ENCODE assay signal across 1 cellular context in genomic region chr1:31936278-31936965, GRCh38.
TF ChIP-seq lines count a peak whose summit lies in the region.

No MANE protein-coding gene starts in this region.

TF ChIP-seq in GM12878, 131 proteins besides CTCF, POLR2A, EP300 and RAD21 (continues in another document):
- no peak for TF ChIP-seq HDAC6 (IDR thresholded peaks at IDR 0.05; ENCODE audit: unreplicated experiment)
- TF ChIP-seq RB1 (IDR thresholded peaks at IDR 0.05; ENCODE audit: borderline replicate concordance), result no peak
- no peak for TF ChIP-seq BCL11A (IDR thresholded peaks at IDR 0.05; ENCODE audit: low read depth, low read length)
- TF ChIP-seq EZH2 (IDR thresholded peaks at IDR 0.05; ENCODE audit: borderline replicate concordance, control insufficient read depth, low read depth, low read length), result no peak
- no peak for TF ChIP-seq ZBTB4 (CRISPR knock-in tag; IDR thresholded peaks at IDR 0.05)
- no peak for TF ChIP-seq CREB1 (IDR thresholded peaks at IDR 0.05; ENCODE audit: low read depth)
- TF ChIP-seq CHD1 (IDR thresholded peaks at IDR 0.05; ENCODE audit: low read depth, low read length), result 0 out of 2 replicates have a peak, but pooled peaks have one; percentile 12
- TF ChIP-seq PAX5 (IDR thresholded peaks at IDR 0.05; ENCODE audit: borderline replicate concordance, low read depth, low read length), result 0 out of 2 replicates have a peak, but pooled peaks have one; percentile 35
- no peak for TF ChIP-seq ZNF274 (IDR thresholded peaks at IDR 0.05; ENCODE audit: insufficient read depth, insufficient read length)
- no peak for TF ChIP-seq PAX8 (IDR thresholded peaks at IDR 0.05)
- no peak for TF ChIP-seq MYB (IDR thresholded peaks at IDR 0.05; ENCODE audit: borderline replicate concordance, low read depth, low read length)
- no peak for TF ChIP-seq POLR2AphosphoS2 (IDR thresholded peaks at IDR 0.05; ENCODE audit: low read depth, low read length)
- no peak for TF ChIP-seq TBL1XR1 (IDR thresholded peaks at IDR 0.05; ENCODE audit: low read depth, low read length)
- 0 out of 2 replicates have a peak, but pooled peaks have one; percentile 7 for TF ChIP-seq YY1 (IDR thresholded peaks at IDR 0.05; ENCODE audit: low read depth, low read length)
- TF ChIP-seq TAF1 (IDR thresholded peaks at IDR 0.05; ENCODE audit: borderline replicate concordance, low read depth, low read length), result peak; percentile 35; the same call in 1 of the 2 replicates
- peak; percentile 42; the same call in 1 of the 2 replicates for TF ChIP-seq SIN3A (IDR thresholded peaks at IDR 0.05; ENCODE audit: low read depth, low read length)
- no peak for TF ChIP-seq CBFB (IDR thresholded peaks at IDR 0.05; ENCODE audit: low read depth)
- no peak for TF ChIP-seq CUX1 (IDR thresholded peaks at IDR 0.05; ENCODE audit: insufficient replicate concordance, low read depth, low read length)
- TF ChIP-seq EED (IDR thresholded peaks at IDR 0.05; ENCODE audit: low read depth), result 0 out of 2 replicates have a peak, but pooled peaks have one; percentile 32
- 0 out of 2 replicates have a peak, but pooled peaks have one; percentile 56 for TF ChIP-seq CHD4 (IDR thresholded peaks at IDR 0.05)
- TF ChIP-seq MTA2 (IDR thresholded peaks at IDR 0.05; ENCODE audit: low read depth), result no peak
- no peak for TF ChIP-seq ZNF207 (IDR thresholded peaks at IDR 0.05; ENCODE audit: borderline replicate concordance)
- TF ChIP-seq CHD2 (IDR thresholded peaks at IDR 0.05; ENCODE audit: borderline replicate concordance, low read depth, low read length), result no peak
- TF ChIP-seq NR2C1 (IDR thresholded peaks at IDR 0.05), result no peak
- TF ChIP-seq SIX5 (IDR thresholded peaks at IDR 0.05; ENCODE audit: low read depth, low read length, severe bottlenecking), result no peak
- no peak for TF ChIP-seq ZBED1 (IDR thresholded peaks at IDR 0.05; ENCODE audit: borderline replicate concordance)
- no peak for TF ChIP-seq CEBPB (IDR thresholded peaks at IDR 0.05; ENCODE audit: borderline replicate concordance in 1 of 2, low read depth in 2 of 2, low read length in 2 of 2)
- TF ChIP-seq SPI1 (IDR thresholded peaks at IDR 0.05; ENCODE audit: borderline replicate concordance, insufficient read depth, low read depth, low read length), result peak; percentile 75; the same call in 1 of the 2 replicates
- no peak for TF ChIP-seq KAT2A (conservative IDR thresholded peaks at IDR 0.05; ENCODE audit: control insufficient read depth, low read depth, low read length)
- TF ChIP-seq DPF2 (IDR thresholded peaks at IDR 0.05), result no peak
- no peak for TF ChIP-seq ZNF217 (IDR thresholded peaks at IDR 0.05)
- no peak for TF ChIP-seq SREBF2 (IDR thresholded peaks at IDR 0.05; ENCODE audit: low read length)
- TF ChIP-seq NR2C2 (IDR thresholded peaks at IDR 0.05; ENCODE audit: borderline replicate concordance, control insufficient read depth, insufficient read length, low read depth), result no peak
- TF ChIP-seq ZNF592 (IDR thresholded peaks at IDR 0.05), result no peak
- TF ChIP-seq RELB (IDR thresholded peaks at IDR 0.05; ENCODE audit: low read depth), result 0 out of 2 replicates have a peak, but pooled peaks have one; percentile 3
- no peak for TF ChIP-seq HSF1 (IDR thresholded peaks at IDR 0.05; ENCODE audit: low read depth, low read length)
- no peak for TF ChIP-seq ZNF24 (IDR thresholded peaks at IDR 0.05)
- no peak for TF ChIP-seq SMAD1 (IDR thresholded peaks at IDR 0.05; ENCODE audit: low read depth, partially characterized antibody)
- no peak for TF ChIP-seq HCFC1 (IDR thresholded peaks at IDR 0.05; ENCODE audit: low read length)
- no peak for TF ChIP-seq TCF7 (IDR thresholded peaks at IDR 0.05; ENCODE audit: borderline replicate concordance)
- no peak for TF ChIP-seq ZZZ3 (IDR thresholded peaks at IDR 0.05; ENCODE audit: control insufficient read depth, insufficient read length, low read depth)
- TF ChIP-seq KDM1A (IDR thresholded peaks at IDR 0.05; ENCODE audit: borderline replicate concordance), result no peak
- no peak for TF ChIP-seq BCLAF1 (IDR thresholded peaks at IDR 0.05)
- peak; percentile 35; the same call in 1 of the 3 replicates for TF ChIP-seq POU2F2 (IDR thresholded peaks at IDR 0.05; ENCODE audit: borderline replicate concordance, low read depth, low read length)
- no peak for TF ChIP-seq PKNOX1 (IDR thresholded peaks at IDR 0.05)
- no peak for TF ChIP-seq ZSCAN29 (IDR thresholded peaks at IDR 0.05)
